Comparison of ENCODE assay signal across 22 cellular contexts in genomic region chr5:33808699-33809098, GRCh38.
DNase-seq lines count a peak whose midpoint lies in the region; ATAC-seq and TF ChIP-seq lines count a peak whose summit lies in the region.
"Had no signal": no experiment of that assay in that cellular context is flagged by ENCODE, and none has a peak within 500 bp of the region (broad histone marks: within the 10 kb centered on the region; RNA-seq: fewer than 3 reads in every experiment).

No MANE protein-coding gene starts in this region.

- H3K27me3 Mint-ChIP-seq in activated naive CD8-positive, alpha-beta T cell treated with anti-CD3 and anti-CD28 coated beads, Interleukin-2, amount 10 ng/mL, durations not matched to agents 7 days and 5 days: peaks cover 4% of the 10 kb centered on the region
- H3K27me3 Mint-ChIP-seq in activated naive CD8-positive, alpha-beta T cell treated with anti-CD3 and anti-CD28 coated beads, Interleukin-2, amount 50 U/mL, for 24 hours: no peaks in the 10 kb centered on the region
- H3K27me3 Mint-ChIP-seq in chondrocyte (ENCODE audit: low read depth): no peaks in the 10 kb centered on the region
- no peaks in the 10 kb centered on the region for H3K27me3 Mint-ChIP-seq in osteocyte (ENCODE audit: unreplicated experiment)

- H3K4me3 ChIP-seq in effector memory CD4-positive, alpha-beta T cell (ENCODE audit: insufficient read depth, low read depth, low read length, poor library complexity, severe bottlenecking): no peak overlapping the region
- H3K4me3 ChIP-seq: GM23248, SJCRH30 had no signal

- no peak for DNase-seq in activated naive CD8-positive, alpha-beta T cell treated with anti-CD3 and anti-CD28 coated beads, Interleukin-2, amount 10 ng/mL, durations not matched to agents 7 days and 5 days
- no peak for DNase-seq in activated naive CD8-positive, alpha-beta T cell treated with anti-CD3 and anti-CD28 coated beads, Interleukin-2, amount 50 U/mL, for 24 hours
- DNase-seq in HCEC 1CT: peak; percentile 68
- DNase-seq in chondrocyte (ENCODE audit: low spot score): no peak
- DNase-seq in osteocyte (ENCODE audit: extremely low spot score, unreplicated experiment): no peak
- DNase-seq in HUDEP-2 (lab: John Stamatoyannopoulos, UW; ENCODE audit: unreplicated experiment in 76 of 76): no peak
- DNase-seq in effector memory CD4-positive, alpha-beta T cell: no peak
- DNase-seq: Calu3; CD8-positive, alpha-beta T cell; DMS53; GM23248; KG1; MV-4-11; NCI-H187; NCI-H2107; NCI-H226; NCI-H524 treated with DMSO at 0.1 percent for 48 hours; PC-3; SJCRH30 had no signal

- no peaks in the 10 kb centered on the region for H3K9me3 ChIP-seq in effector memory CD4-positive, alpha-beta T cell (ENCODE audit: control insufficient read depth, low read length)
- H3K9me3 ChIP-seq: SJCRH30 had no signal

- no peak overlapping the region for H3K27ac ChIP-seq in effector memory CD4-positive, alpha-beta T cell (ENCODE audit: insufficient read depth, low read length, poor library complexity, severe bottlenecking)
- H3K27ac ChIP-seq: GM23248, RWPE1 had no signal

- peak overlapping the region; percentile 38 for H3K4me3 Mint-ChIP-seq in activated naive CD8-positive, alpha-beta T cell treated with anti-CD3 and anti-CD28 coated beads, Interleukin-2, amount 10 ng/mL, durations not matched to agents 7 days and 5 days
- no peak overlapping the region for H3K4me3 Mint-ChIP-seq in activated naive CD8-positive, alpha-beta T cell treated with anti-CD3 and anti-CD28 coated beads, Interleukin-2, amount 50 U/mL, for 24 hours
- H3K4me3 Mint-ChIP-seq in chondrocyte (ENCODE audit: unreplicated experiment) (no peak overlapping the region), osteocyte (ENCODE audit: unreplicated experiment) (no peak overlapping the region)
- H3K4me3 Mint-ChIP-seq: CD8-positive, alpha-beta T cell had no signal

- ATAC-seq in activated naive CD8-positive, alpha-beta T cell treated with anti-CD3 and anti-CD28 coated beads, Interleukin-2, amount 10 ng/mL, durations not matched to agents 7 days and 5 days (ENCODE audit: low read depth): peak; percentile 39
- ATAC-seq in activated naive CD8-positive, alpha-beta T cell treated with anti-CD3 and anti-CD28 coated beads, Interleukin-2, amount 50 U/mL, for 24 hours: no peak
- ATAC-seq in GM19395 (IDR thresholded peaks at IDR 0.05; ENCODE audit: unreplicated experiment): no peak
- ATAC-seq: CD8-positive, alpha-beta T cell; HCT116; PC-3 had no signal

- peak overlapping the region; percentile 3 for H3K27ac Mint-ChIP-seq in activated naive CD8-positive, alpha-beta T cell treated with anti-CD3 and anti-CD28 coated beads, Interleukin-2, amount 10 ng/mL, durations not matched to agents 7 days and 5 days
- H3K27ac Mint-ChIP-seq in activated naive CD8-positive, alpha-beta T cell treated with anti-CD3 and anti-CD28 coated beads, Interleukin-2, amount 50 U/mL, for 24 hours: no peak overlapping the region
- H3K27ac Mint-ChIP-seq in chondrocyte (ENCODE audit: unreplicated experiment) (peak overlapping the region; percentile 23), osteocyte (ENCODE audit: unreplicated experiment) (peak overlapping the region; percentile 21)
- H3K27ac Mint-ChIP-seq: CD8-positive, alpha-beta T cell had no signal

- peaks cover 2% of the 10 kb centered on the region for H3K36me3 Mint-ChIP-seq in activated naive CD8-positive, alpha-beta T cell treated with anti-CD3 and anti-CD28 coated beads, Interleukin-2, amount 10 ng/mL, durations not matched to agents 7 days and 5 days
- H3K36me3 Mint-ChIP-seq in activated naive CD8-positive, alpha-beta T cell treated with anti-CD3 and anti-CD28 coated beads, Interleukin-2, amount 50 U/mL, for 24 hours (ENCODE audit: low read depth): no peaks in the 10 kb centered on the region
- H3K36me3 Mint-ChIP-seq in chondrocyte (ENCODE audit: low read depth) (no peaks in the 10 kb centered on the region), osteocyte (ENCODE audit: unreplicated experiment) (no peaks in the 10 kb centered on the region)
- H3K36me3 Mint-ChIP-seq: CD8-positive, alpha-beta T cell had no signal

- POLR2A ChIA-PET in activated naive CD8-positive, alpha-beta T cell treated with anti-CD3 and anti-CD28 coated beads, Interleukin-2, amount 10 ng/mL, durations not matched to agents 7 days and 5 days (lab: Charles Lee): no interaction called here

- no peaks in the 10 kb centered on the region for H3K9me3 Mint-ChIP-seq in activated naive CD8-positive, alpha-beta T cell treated with anti-CD3 and anti-CD28 coated beads, Interleukin-2, amount 10 ng/mL, durations not matched to agents 7 days and 5 days
- H3K9me3 Mint-ChIP-seq in activated naive CD8-positive, alpha-beta T cell treated with anti-CD3 and anti-CD28 coated beads, Interleukin-2, amount 50 U/mL, for 24 hours: no peaks in the 10 kb centered on the region
- H3K9me3 Mint-ChIP-seq in chondrocyte (ENCODE audit: low read depth) (peaks cover 3% of the 10 kb centered on the region), osteocyte (ENCODE audit: unreplicated experiment) (no peaks in the 10 kb centered on the region)
- H3K9me3 Mint-ChIP-seq: CD8-positive, alpha-beta T cell had no signal

- no peaks in the 10 kb centered on the region for H3K36me3 ChIP-seq in effector memory CD4-positive, alpha-beta T cell (ENCODE audit: control insufficient read depth, insufficient read depth, low read length)

- no peaks in the 10 kb centered on the region for H3K27me3 ChIP-seq in effector memory CD4-positive, alpha-beta T cell (replicated peaks; ENCODE audit: control insufficient read depth, insufficient read depth, low read length, poor library complexity, severe bottlenecking)
- H3K27me3 ChIP-seq: SJCRH30 had no signal

- TF ChIP-seq CTCF in chondrocyte (IDR thresholded peaks at IDR 0.05): no peak
- TF ChIP-seq CTCF in osteocyte (IDR thresholded peaks at IDR 0.05): no peak

- H3K4me1 Mint-ChIP-seq in activated naive CD8-positive, alpha-beta T cell treated with anti-CD3 and anti-CD28 coated beads, Interleukin-2, amount 10 ng/mL, durations not matched to agents 7 days and 5 days: peaks cover 11% of the 10 kb centered on the region
- no peaks in the 10 kb centered on the region for H3K4me1 Mint-ChIP-seq in activated naive CD8-positive, alpha-beta T cell treated with anti-CD3 and anti-CD28 coated beads, Interleukin-2, amount 50 U/mL, for 24 hours
- peaks cover 47% of the 10 kb centered on the region for H3K4me1 Mint-ChIP-seq in chondrocyte (ENCODE audit: low read depth)
- H3K4me1 Mint-ChIP-seq in osteocyte (ENCODE audit: unreplicated experiment): peaks cover 39% of the 10 kb centered on the region

- no peaks in the 10 kb centered on the region for H3K4me1 ChIP-seq in effector memory CD4-positive, alpha-beta T cell (ENCODE audit: control insufficient read depth, insufficient read depth, low read length, poor library complexity, severe bottlenecking)
